ENCODE assay signal across 26 cellular contexts in genomic region chr3:169083126-169083525, GRCh38.
"Had no signal": no experiment of that assay in that cellular context is flagged by ENCODE, and none has a peak within 500 bp of the region (broad histone marks: within the 10 kb centered on the region; RNA-seq: fewer than 3 reads in every experiment).

No MANE protein-coding gene starts in this region.

- ATAC-seq: activated CD8-positive, alpha-beta T cell treated with anti-CD3 and anti-CD28 coated beads for 36 hours had no signal

- H3K27me3 Mint-ChIP-seq: activated CD4-positive, alpha-beta T cell treated with anti-CD3 and anti-CD28 coated beads, Interleukin-2, amount 10 ng/mL, durations not matched to agents 24 days and 14 days; activated CD8-positive, alpha-beta T cell treated with anti-CD3 and anti-CD28 coated beads for 36 hours; activated naive CD4-positive, alpha-beta T cell treated with anti-CD3 and anti-CD28 coated beads, Interleukin-2, amount 50 U/mL, for 24 hours; activated naive CD8-positive, alpha-beta T cell treated with anti-CD3 and anti-CD28 coated beads, Interleukin-2, amount 10 ng/mL, durations not matched to agents 7 days and 5 days; activated T-cell treated with anti-CD3 and anti-CD28 coated beads, Interleukin-2, amount 50 U/mL, for 24 hours; brain had no signal

- H3K9me3 Mint-ChIP-seq: activated CD4-positive, alpha-beta T cell treated with anti-CD3 and anti-CD28 coated beads, Interleukin-2, amount 10 ng/mL, durations not matched to agents 24 days and 14 days; activated CD8-positive, alpha-beta T cell treated with anti-CD3 and anti-CD28 coated beads for 36 hours; activated naive CD4-positive, alpha-beta T cell treated with anti-CD3 and anti-CD28 coated beads, Interleukin-2, amount 50 U/mL, for 24 hours; activated naive CD8-positive, alpha-beta T cell treated with anti-CD3 and anti-CD28 coated beads, Interleukin-2, amount 10 ng/mL, durations not matched to agents 7 days and 5 days; activated T-cell treated with anti-CD3 and anti-CD28 coated beads, Interleukin-2, amount 50 U/mL, for 24 hours; activated T-helper 2 cell treated with anti-CD3 and anti-CD28 coated beads, Interferon-gamma antibody, Interleukin-2, Interleukin-4, amounts not matched to agents 10 μg/mL and 5 μg/mL and 100 μg/mL, durations not matched to agents 14 hours and 24 hours and 36 hours; brain had no signal

- H3K36me3 Mint-ChIP-seq: activated naive CD4-positive, alpha-beta T cell treated with anti-CD3 and anti-CD28 coated beads, Interleukin-2, amount 50 U/mL, for 24 hours; activated naive CD8-positive, alpha-beta T cell treated with anti-CD3 and anti-CD28 coated beads, Interleukin-2, amount 10 ng/mL, durations not matched to agents 7 days and 5 days; brain had no signal

- H3K4me3 ChIP-seq: PC-9, SK-N-MC had no signal

- DNase-seq: activated CD4-positive, alpha-beta T cell treated with anti-CD3 and anti-CD28 coated beads, Interleukin-2, amount 10 ng/mL, durations not matched to agents 24 days and 14 days; activated CD4-positive, alpha-beta T cell treated with anti-CD3 and anti-CD28 coated beads, Interleukin-2, amount 50 U/mL, for 4 hours; activated CD8-positive, alpha-beta T cell treated with anti-CD3 and anti-CD28 coated beads for 36 hours; activated gamma-delta T cell; activated naive CD4-positive, alpha-beta T cell treated with Interleukin-2 at 50 U/mL for 16 hours; activated naive CD8-positive, alpha-beta T cell treated with anti-CD3 and anti-CD28 coated beads, Interleukin-2, amount 10 ng/mL, durations not matched to agents 7 days and 5 days; activated T-cell treated with anti-CD3 and anti-CD28 coated beads, Interleukin-2, amount 50 U/mL, for 24 hours; caudate nucleus; cerebellar nuclear complex; NCI-H1105; NCI-H1417 treated with DMSO at 0.1 percent for 48 hours; NCI-H187 treated with DMSO at 0.1 percent for 48 hours; NCI-H2081; NCI-H510A; NCI-H526; NCI-H748 treated with DMSO at 0.1 percent for 48 hours; NK-92 treated with Interleukin-12 subunit alpha and Interleukin-12 subunit beta, amount 100 ng/mL, for 24 hours; PC-9; Right ventricle myocardium superior; T1000 had no signal

- FAIRE-seq: bronchial epithelial cell, RCC 7860 had no signal

- H3K27ac Mint-ChIP-seq: activated CD4-positive, alpha-beta T cell treated with anti-CD3 and anti-CD28 coated beads, Interleukin-2, amount 10 ng/mL, durations not matched to agents 24 days and 14 days; activated CD8-positive, alpha-beta T cell treated with anti-CD3 and anti-CD28 coated beads for 36 hours; activated naive CD4-positive, alpha-beta T cell treated with anti-CD3 and anti-CD28 coated beads, Interleukin-2, amount 50 U/mL, for 24 hours; activated naive CD8-positive, alpha-beta T cell treated with anti-CD3 and anti-CD28 coated beads, Interleukin-2, amount 10 ng/mL, durations not matched to agents 7 days and 5 days; activated T-cell treated with anti-CD3 and anti-CD28 coated beads, Interleukin-2, amount 50 U/mL, for 24 hours; activated T-helper 2 cell treated with anti-CD3 and anti-CD28 coated beads, Interferon-gamma antibody, Interleukin-2, Interleukin-4, amounts not matched to agents 10 μg/mL and 5 μg/mL and 100 μg/mL, durations not matched to agents 14 hours and 24 hours and 36 hours; brain had no signal

- H3K27ac ChIP-seq: PC-9, SK-N-MC had no signal

- H3K4me1 Mint-ChIP-seq: activated CD4-positive, alpha-beta T cell treated with anti-CD3 and anti-CD28 coated beads, Interleukin-2, amount 10 ng/mL, durations not matched to agents 24 days and 14 days; activated naive CD4-positive, alpha-beta T cell treated with anti-CD3 and anti-CD28 coated beads, Interleukin-2, amount 50 U/mL, for 24 hours; activated naive CD8-positive, alpha-beta T cell treated with anti-CD3 and anti-CD28 coated beads, Interleukin-2, amount 10 ng/mL, durations not matched to agents 7 days and 5 days; brain had no signal

- H3K4me3 Mint-ChIP-seq: activated CD4-positive, alpha-beta T cell treated with anti-CD3 and anti-CD28 coated beads, Interleukin-2, amount 10 ng/mL, durations not matched to agents 24 days and 14 days; activated CD8-positive, alpha-beta T cell treated with anti-CD3 and anti-CD28 coated beads for 36 hours; activated naive CD4-positive, alpha-beta T cell treated with anti-CD3 and anti-CD28 coated beads, Interleukin-2, amount 50 U/mL, for 24 hours; activated naive CD8-positive, alpha-beta T cell treated with anti-CD3 and anti-CD28 coated beads, Interleukin-2, amount 10 ng/mL, durations not matched to agents 7 days and 5 days; activated T-cell treated with anti-CD3 and anti-CD28 coated beads, Interleukin-2, amount 50 U/mL, for 24 hours; brain had no signal

- H2AFZ ChIP-seq: PC-9 had no signal

- H3K4me2 ChIP-seq: PC-9 had no signal
